In the genomic region with DNA sequence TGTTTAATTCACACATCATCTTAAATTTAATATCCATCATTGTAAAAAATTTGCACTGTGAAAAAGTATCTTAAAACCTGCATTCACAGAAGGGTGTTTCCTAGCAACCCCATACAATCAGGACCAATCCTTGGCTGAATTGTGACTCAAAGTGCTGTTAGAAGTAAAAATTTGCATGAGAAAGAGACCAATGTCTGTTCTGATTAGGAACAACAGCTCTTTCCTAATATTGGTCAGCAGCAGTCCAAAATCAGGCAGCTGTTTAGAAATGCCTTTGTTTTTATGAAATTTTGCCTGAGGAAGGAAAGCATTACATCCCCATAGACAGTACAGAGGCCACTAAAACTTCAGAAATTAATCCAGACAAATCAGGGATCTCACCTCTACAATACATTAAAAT, we compare ENCODE assay signal across 14 cellular contexts.
"Had no signal": no experiment of that assay in that cellular context is flagged by ENCODE, and none has a peak within 500 bp of the region (broad histone marks: within the 10 kb centered on the region; RNA-seq: fewer than 3 reads in every experiment).

No MANE protein-coding gene starts in this region.

- H3K9me3 ChIP-seq: esophagus muscularis mucosa, stomach, thoracic aorta had no signal

- ATAC-seq: activated CD4-positive, alpha-beta T cell treated with anti-CD3 and anti-CD28 coated beads for 36 hours; activated T-cell treated with anti-CD3 and anti-CD28 coated beads, Interleukin-2, amount 50 U/mL, for 72 hours; foreskin keratinocyte had no signal

- H3K4me3 ChIP-seq: esophagus muscularis mucosa, skin epidermis, stomach, thoracic aorta had no signal

- H3K27ac ChIP-seq: esophagus muscularis mucosa, foreskin keratinocyte, skin epidermis, stomach, thoracic aorta, VCaP had no signal

- H3K36me3 Mint-ChIP-seq: activated naive CD8-positive, alpha-beta T cell treated with anti-CD3 and anti-CD28 coated beads for 36 hours had no signal

- H3K9me3 Mint-ChIP-seq: activated CD4-positive, alpha-beta memory T cell treated with anti-CD3 and anti-CD28 coated beads, Interleukin-2, amount 10 ng/mL, durations not matched to agents 7 days and 5 days; activated naive CD8-positive, alpha-beta T cell treated with anti-CD3 and anti-CD28 coated beads for 36 hours had no signal

- H3K36me3 ChIP-seq: esophagus muscularis mucosa, stomach, thoracic aorta had no signal

- DNase-seq: activated CD4-positive, alpha-beta memory T cell treated with anti-CD3 and anti-CD28 coated beads, Interleukin-2, amount 10 ng/mL, durations not matched to agents 7 days and 5 days; activated CD4-positive, alpha-beta T cell treated with anti-CD3 and anti-CD28 coated beads for 36 hours; activated CD8-positive, alpha-beta memory T cell treated with anti-CD3 and anti-CD28 coated beads, Interleukin-2, amount 50 U/mL, for 4 hours; activated gamma-delta T cell treated with Interleukin-2 at 50 U/mL for 16 hours; activated naive CD8-positive, alpha-beta T cell treated with anti-CD3 and anti-CD28 coated beads for 36 hours; activated T-cell treated with anti-CD3 and anti-CD28 coated beads, Interleukin-2, amount 50 U/mL, for 72 hours; foreskin keratinocyte; head of caudate nucleus; stomach; T1000 had no signal

- H3K4me1 Mint-ChIP-seq: activated CD4-positive, alpha-beta memory T cell treated with anti-CD3 and anti-CD28 coated beads, Interleukin-2, amount 10 ng/mL, durations not matched to agents 7 days and 5 days; activated CD4-positive, alpha-beta T cell treated with anti-CD3 and anti-CD28 coated beads for 36 hours; activated naive CD8-positive, alpha-beta T cell treated with anti-CD3 and anti-CD28 coated beads for 36 hours had no signal

- H3K4me1 ChIP-seq: esophagus muscularis mucosa, foreskin keratinocyte, stomach had no signal

- H3K27ac Mint-ChIP-seq: activated CD4-positive, alpha-beta memory T cell treated with anti-CD3 and anti-CD28 coated beads, Interleukin-2, amount 10 ng/mL, durations not matched to agents 7 days and 5 days; activated CD4-positive, alpha-beta T cell treated with anti-CD3 and anti-CD28 coated beads for 36 hours; activated naive CD8-positive, alpha-beta T cell treated with anti-CD3 and anti-CD28 coated beads for 36 hours; activated T-cell treated with anti-CD3 and anti-CD28 coated beads, Interleukin-2, amount 50 U/mL, for 72 hours had no signal

- H3K4me3 Mint-ChIP-seq: activated CD4-positive, alpha-beta memory T cell treated with anti-CD3 and anti-CD28 coated beads, Interleukin-2, amount 10 ng/mL, durations not matched to agents 7 days and 5 days; activated CD4-positive, alpha-beta T cell treated with anti-CD3 and anti-CD28 coated beads for 36 hours; activated naive CD8-positive, alpha-beta T cell treated with anti-CD3 and anti-CD28 coated beads for 36 hours; activated T-cell treated with anti-CD3 and anti-CD28 coated beads, Interleukin-2, amount 50 U/mL, for 72 hours had no signal

- H3K27me3 Mint-ChIP-seq: activated CD4-positive, alpha-beta memory T cell treated with anti-CD3 and anti-CD28 coated beads, Interleukin-2, amount 10 ng/mL, durations not matched to agents 7 days and 5 days; activated CD4-positive, alpha-beta T cell treated with anti-CD3 and anti-CD28 coated beads for 36 hours; activated naive CD8-positive, alpha-beta T cell treated with anti-CD3 and anti-CD28 coated beads for 36 hours had no signal

- H3K27me3 ChIP-seq: esophagus muscularis mucosa, foreskin keratinocyte, stomach had no signal
